In genomic region chr3:191566469-191566868, GRCh38 we compare ENCODE assay signal across 1 cellular context.
TF ChIP-seq lines count a peak whose summit lies in the region.

No MANE protein-coding gene starts in this region.

TF ChIP-seq in K562, 482 proteins besides CTCF, POLR2A, EP300 and RAD21 (continued from another document):
- no peak for TF ChIP-seq E4F1 (CRISPR knock-in tag; IDR thresholded peaks at IDR 0.05; ENCODE audit: borderline replicate concordance)
- no peak for TF ChIP-seq HNRNPUL1 (IDR thresholded peaks at IDR 0.05; ENCODE audit: low read length)
- TF ChIP-seq HMG20B (CRISPR knock-in tag; IDR thresholded peaks at IDR 0.05): no peak
TF ChIP-seq in K562: peak in this region for 0.
